Comparison of ENCODE assay signal across 9 cellular contexts in the genomic region with DNA sequence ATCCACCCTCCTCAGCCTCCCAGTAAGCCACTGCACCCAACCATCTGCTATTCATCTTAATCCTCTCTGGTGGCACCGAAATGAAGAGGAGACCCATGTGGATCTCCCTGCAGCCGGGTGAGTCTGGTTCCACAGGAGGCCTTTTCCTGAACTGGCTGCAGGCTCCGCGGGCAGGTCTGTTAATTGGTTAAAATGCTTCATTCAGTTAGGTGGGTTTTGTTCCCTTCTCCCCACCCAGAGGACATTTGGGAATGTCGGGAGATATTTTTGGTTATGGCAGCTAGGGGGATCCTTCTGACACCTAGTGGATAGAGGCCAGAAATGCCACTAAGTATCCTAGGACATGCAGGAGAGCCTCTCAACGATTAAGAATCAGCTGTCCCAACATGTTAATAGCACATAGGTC. TPM values are rescaled to one million over a fixed set of nuclear protein-coding genes. Genes with fewer than 3 reads are reported as not detected.
DNase-seq lines count a peak whose midpoint lies in the region; ATAC-seq and TF ChIP-seq lines count a peak whose summit lies in the region.
"Had no signal": no experiment of that assay in that cellular context is flagged by ENCODE, and none has a peak within 500 bp of the region (broad histone marks: within the 10 kb centered on the region; RNA-seq: fewer than 3 reads in every experiment).

No MANE protein-coding gene starts in this region.

- H3K4me3 ChIP-seq in fibroblast of villous mesenchyme (ENCODE audit: low read depth, low read length) (no peak overlapping the region), MG63 (no peak overlapping the region)
- H3K4me3 ChIP-seq in effector memory CD4-positive, alpha-beta T cell (ENCODE audit: insufficient read depth, low read depth, low read length, poor library complexity, severe bottlenecking) = no peak overlapping the region

- no peaks in the 10 kb centered on the region for H3K36me3 ChIP-seq in MG63
- H3K36me3 ChIP-seq in effector memory CD4-positive, alpha-beta T cell (ENCODE audit: control insufficient read depth, insufficient read depth, low read length) = no peaks in the 10 kb centered on the region

- H3K27me3 ChIP-seq in MG63 = no peaks in the 10 kb centered on the region; the same call in 1 of the 2 replicates
- no peaks in the 10 kb centered on the region for H3K27me3 ChIP-seq in effector memory CD4-positive, alpha-beta T cell (replicated peaks; ENCODE audit: control insufficient read depth, insufficient read depth, low read length, poor library complexity, severe bottlenecking)

- no peaks in the 10 kb centered on the region for H3K9me3 ChIP-seq in MG63
- H3K9me3 ChIP-seq in effector memory CD4-positive, alpha-beta T cell (ENCODE audit: control insufficient read depth, low read length) = no peaks in the 10 kb centered on the region

- H3K27me3 Mint-ChIP-seq in CD14-positive monocyte (ENCODE audit: low read depth in 3 of 3) (peaks cover 0 to 8% (median 6%) of the 10 kb centered on the region in 3 donors), HFFc6 (ENCODE audit: insufficient read depth) (peaks cover 25% of the 10 kb centered on the region)
- H3K27me3 Mint-ChIP-seq: IgD-negative memory B cell had no signal

- intact Hi-C loops in CD14-positive monocyte (cut with micrococcal nuclease) = loop anchor here in 1 of 2 donors (5.0 kb wide), 1 partner anchor 37 kb away; no protein-coding TSS in a partner anchor

- H3K4me1 Mint-ChIP-seq in CD14-positive monocyte (peaks cover 11% of the 10 kb centered on the region), HFFc6 (ENCODE audit: low read depth) (peaks cover 9% of the 10 kb centered on the region)

- H3K4me3 Mint-ChIP-seq in CD14-positive monocyte (no peak overlapping the region), HFFc6 (peak overlapping the region; percentile 81)
- H3K4me3 Mint-ChIP-seq: IgD-negative memory B cell had no signal

- no peaks in the 10 kb centered on the region for H3K4me1 ChIP-seq in effector memory CD4-positive, alpha-beta T cell (ENCODE audit: control insufficient read depth, insufficient read depth, low read length, poor library complexity, severe bottlenecking)

- H3K27ac ChIP-seq in effector memory CD4-positive, alpha-beta T cell (ENCODE audit: insufficient read depth, low read length, poor library complexity, severe bottlenecking) = no peak overlapping the region

- H3K27ac Mint-ChIP-seq in CD14-positive monocyte (no peak overlapping the region), HFFc6 (no peak overlapping the region)

- TF ChIP-seq CTCF in CD14-positive monocyte (IDR thresholded peaks at IDR 0.05) (peak; percentile 74), HFFc6 (IDR thresholded peaks at IDR 0.05) (peak; percentile 78), fibroblast of villous mesenchyme (IDR thresholded peaks at IDR 0.05; ENCODE audit: insufficient read depth, low read depth, low read length) (peak; percentile 79)

- no peaks in the 10 kb centered on the region for H3K36me3 Mint-ChIP-seq in CD14-positive monocyte
- H3K36me3 Mint-ChIP-seq in HFFc6 (ENCODE audit: low read depth) = no peaks in the 10 kb centered on the region

- no peak for ATAC-seq in GM18519 (IDR thresholded peaks at IDR 0.05; ENCODE audit: low FRiP score, unreplicated experiment)

- no peak for DNase-seq in CD14-positive monocyte (ENCODE audit: low spot score)
- peak; percentile 47 for DNase-seq in HFFc6
- DNase-seq in RPMI8226 = peak; percentile 30
- peak; percentile 56 for DNase-seq in fibroblast of villous mesenchyme (ENCODE audit: low read depth)
- peak; percentile 42 for DNase-seq in putamen (ENCODE audit: low spot score)
- no peak for DNase-seq in MG63
- no peak for DNase-seq in effector memory CD4-positive, alpha-beta T cell

- H3K9me3 Mint-ChIP-seq in CD14-positive monocyte = peaks cover 0 to 3% (median 2%) of the 10 kb centered on the region in 7 donors
- H3K9me3 Mint-ChIP-seq in HFFc6 = no peaks in the 10 kb centered on the region

RNA-seq across cellular contexts. Expression of a gene that starts 16.7 kb away (rescaled TPM):
- 10 to 100 TPM; 29.2 to 32.0 TPM for polyA plus RNA-seq in CD14-positive monocyte
- not detected for total RNA-seq in HFFc6 (2021; fragmentation: NEBNext Ultra II Directional; extraction: Animal tissue kit (Norgen Biotek cat#: 25700))
- total RNA-seq in fibroblast of villous mesenchyme = not detected in 2 replicates
- not detected in 2 replicates for total RNA-seq in MG63 (2014; rRNA removed; shearing (Covaris generic); ENCODE audit: low replicate concordance)

RNA-seq across cellular contexts. Expression of a gene that starts 48.9 kb away (rescaled TPM):
- not detected for polyA plus RNA-seq in CD14-positive monocyte
- total RNA-seq in HFFc6 (2021; fragmentation: NEBNext Ultra II Directional; extraction: Animal tissue kit (Norgen Biotek cat#: 25700)) = not detected
- total RNA-seq in fibroblast of villous mesenchyme = not detected in 2 replicates
- total RNA-seq in MG63 (2014; rRNA removed; shearing (Covaris generic); ENCODE audit: low replicate concordance) = not detected in 2 replicates
- polyA plus RNA-seq: IgD-negative memory B cell had no signal

RNA-seq across cellular contexts. Expression of a gene that starts 50.1 kb away (rescaled TPM):
- 1 to 10 TPM; 2.1 to 3.9 TPM for polyA plus RNA-seq in CD14-positive monocyte
- 10 to 100 TPM in 3 of 6 experiments, 1 to 10 TPM in 3; 3.0 to 12.4 (median 10.3) TPM for total RNA-seq in HFFc6 (2021; fragmentation: NEBNext Ultra II Directional; extraction: Animal tissue kit (Norgen Biotek cat#: 25700))
- 95.3 and 123 TPM in 2 replicates for total RNA-seq in fibroblast of villous mesenchyme
- 0.36 and 0.64 TPM in 2 replicates for total RNA-seq in MG63 (2014; rRNA removed; shearing (Covaris generic); ENCODE audit: low replicate concordance)
- polyA plus RNA-seq: IgD-negative memory B cell had no signal

Comparison
In these comparisons a context has a peak if more than half of its experiments do, and no peak if none do; other contexts are left out.
1. DNase-seq: peak in HFFc6 (single experiment), RPMI8226 (single experiment), fibroblast of villous mesenchyme (single experiment) and putamen (single experiment); none in CD14-positive monocyte (single experiment), MG63 (single experiment) and effector memory CD4-positive, alpha-beta T cell (0 of 3).
2. Peak in every context shown above with its lines, with median percentiles within 50 percentile points of each other: CTCF ChIP-seq.